ENCODE assay signal across 20 cellular contexts in the genomic region with DNA sequence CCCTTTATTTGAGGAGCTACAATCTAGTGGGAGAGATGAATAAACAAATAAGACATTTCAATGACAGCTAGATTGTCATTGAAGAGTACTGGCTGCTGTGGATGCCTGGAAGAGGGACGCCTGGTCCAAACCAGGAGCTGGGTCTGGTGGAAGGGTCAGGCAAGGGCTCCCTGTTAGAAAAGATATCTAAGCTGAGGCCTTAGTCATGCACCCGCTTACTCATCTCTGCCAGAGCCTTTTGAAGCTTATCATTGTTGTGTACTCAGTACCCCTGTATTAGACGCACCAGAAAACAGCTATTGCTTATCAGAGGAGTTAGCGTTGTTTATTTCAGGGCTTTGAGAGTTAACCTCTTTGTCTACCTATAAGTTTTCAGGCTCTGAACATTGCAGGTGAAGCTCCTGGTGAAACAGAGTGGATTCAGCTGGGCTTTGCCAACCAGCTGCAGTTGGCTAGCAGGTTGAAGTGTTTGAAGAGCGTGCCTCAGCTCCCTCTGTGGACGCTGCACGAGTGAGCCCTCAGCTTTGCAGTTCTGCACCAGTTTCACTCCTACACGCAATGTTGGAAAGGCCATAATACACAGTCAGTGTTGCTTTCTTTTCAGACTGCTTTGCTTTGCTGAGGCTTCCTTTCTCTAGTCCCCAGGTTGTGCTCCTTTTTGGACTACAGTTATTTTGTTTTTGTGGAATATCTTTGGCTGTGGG. TPM values are rescaled to one million over a fixed set of nuclear protein-coding genes. Genes with fewer than 3 reads are reported as not detected.
DNase-seq lines count a peak whose midpoint lies in the region; ATAC-seq and TF ChIP-seq lines count a peak whose summit lies in the region.
"Had no signal": no experiment of that assay in that cellular context is flagged by ENCODE, and none has a peak within 500 bp of the region (broad histone marks: within the 10 kb centered on the region; RNA-seq: fewer than 3 reads in every experiment).

No MANE protein-coding gene starts in this region.

- H3K4me3 ChIP-seq in mesodermal cell (ENCODE audit: extremely low read depth, insufficient read depth, low read length, poor library complexity, severe bottlenecking) (no peak overlapping the region), mucosa of descending colon (no peak overlapping the region)

- H3K36me3 ChIP-seq in mesodermal cell (ENCODE audit: control insufficient read depth, insufficient read depth, low read length): no peaks in the 10 kb centered on the region
- H3K36me3 ChIP-seq in mucosa of descending colon (ENCODE audit: low read depth): no peaks in the 10 kb centered on the region

- DNase-seq in NCI-H345 (lab: John Stamatoyannopoulos, UW) (peak; percentile 14), NCI-H345 treated with DMSO at 0.1 percent for 48 hours (lab: John Stamatoyannopoulos, UW; ENCODE audit: unreplicated experiment) (no peak), NCI-H1092 (lab: John Stamatoyannopoulos, UW) (peak; percentile 16), SHP77 (lab: John Stamatoyannopoulos, UW) (peak; percentile 62 to 74), mucosa of descending colon (no peak), NCI-H526 (lab: John Stamatoyannopoulos, UW) (no peak)
- DNase-seq: DMS153, H7, NCI-H1930, NCI-H226, NCI-H748 treated with DMSO at 0.1 percent for 48 hours, Right ventricle myocardium superior had no signal

- no peak for TF ChIP-seq CTCF in mucosa of descending colon (IDR thresholded peaks at IDR 0.05)

- H3K27ac ChIP-seq in mesodermal cell (ENCODE audit: low read depth, low read length, severe bottlenecking): peak overlapping the region; percentile 72
- H3K27ac ChIP-seq: C4-2B had no signal

- no peak for ATAC-seq in HG02678 (IDR thresholded peaks at IDR 0.05; ENCODE audit: unreplicated experiment)
- ATAC-seq in mucosa of descending colon: no peak
- ATAC-seq: SK-N-SH treated with all-trans-retinoic acid at 6 μM for 48 hours had no signal

- 88% methylated on average over 5 to 6 of the region's 8 CpGs for WGBS in mesodermal cell (ENCODE audit: insufficient coverage in 2 of 2), 2 experiments

- intact Hi-C loops in mucosa of descending colon (cut with DNase I, micrococcal nuclease): no loop called here

- H3K4me1 ChIP-seq in mesodermal cell (ENCODE audit: control insufficient read depth, insufficient read depth, low read length, poor library complexity, severe bottlenecking) (peaks cover 20% of the 10 kb centered on the region), mucosa of descending colon (ENCODE audit: low read depth) (no peaks in the 10 kb centered on the region)

- H3K9me3 ChIP-seq in mesodermal cell (ENCODE audit: control insufficient read depth, low read length): no peaks in the 10 kb centered on the region
- H3K9me3 ChIP-seq in mucosa of descending colon: no peaks in the 10 kb centered on the region

RNA-seq across cellular contexts. Expression of gene GPR151, which starts 5.6 kb away (rescaled TPM):
- not detected for polyA plus RNA-seq in mesodermal cell (2013, experiment 1 of 2)
- not detected for polyA plus RNA-seq in mesodermal cell (2013, experiment 2 of 2)
- not detected for total RNA-seq in mucosa of descending colon
- total RNA-seq: A673; H7; LHCN-M2; Right ventricle myocardium superior; T-helper 1 cell treated with Interleukin-12 subunit alpha and Interleukin-12 subunit beta and Interleukin-4 antibody, amounts not matched to agents 30 ng/mL and 1 ng/mL, for 36 hours had no signal
- polyA plus RNA-seq: IgD-negative memory B cell had no signal

Comparison
In these comparisons a context has a peak if more than half of its experiments do, and no peak if none do; other contexts are left out.
1. DNase-seq: peak in NCI-H345 (single experiment), NCI-H1092 (single experiment) and SHP77 (2 of 2); none in NCI-H345 treated with DMSO at 0.1 percent for 48 hours (single experiment), mucosa of descending colon (0 of 3) and NCI-H526 (0 of 2).